In genomic region chr11:28966951-28967350, GRCh38 we compare ENCODE assay signal across 17 cellular contexts.
"Had no signal": no experiment of that assay in that cellular context is flagged by ENCODE, and none has a peak within 500 bp of the region (broad histone marks: within the 10 kb centered on the region; RNA-seq: fewer than 3 reads in every experiment).

No MANE protein-coding gene starts in this region.

- H3K36me3 ChIP-seq: heart right ventricle, left lung, upper lobe of left lung had no signal

- H3K27me3 Mint-ChIP-seq: activated naive CD4-positive, alpha-beta T cell treated with anti-CD3 and anti-CD28 coated beads, Interleukin-2, amount 10 ng/mL, durations not matched to agents 7 days and 5 days; dendritic cell treated with granulocyte-macrophage colony-stimulating factor and Interleukin-4, amounts not matched to agents 40 ng/mL and 50 ng/mL, for 4 days; effector memory CD8-positive, alpha-beta T cell had no signal

- DNase-seq: activated CD4-positive, alpha-beta T cell treated with anti-CD3 and anti-CD28 coated beads, Interleukin-2, amount 50 U/mL, for 1 hour; activated naive CD4-positive, alpha-beta T cell treated with anti-CD3 and anti-CD28 coated beads, Interleukin-2, amount 10 ng/mL, durations not matched to agents 7 days and 5 days; body of pancreas; cerebellar nuclear complex; effector memory CD8-positive, alpha-beta T cell; heart right ventricle; islet precursor cell; left lung; mesenchymal stem cell; psoas muscle; stimulated activated naive CD4-positive, alpha-beta T cell treated with Interleukin-2 at 50 U/mL for 16 hours; T-helper 2 cell; upper lobe of left lung had no signal

- H3K27ac Mint-ChIP-seq: activated naive CD4-positive, alpha-beta T cell treated with anti-CD3 and anti-CD28 coated beads, Interleukin-2, amount 10 ng/mL, durations not matched to agents 7 days and 5 days; activated T-helper 2 cell treated with anti-CD3 and anti-CD28 coated beads, Interferon-gamma antibody, Interleukin-2, Interleukin-4, amounts not matched to agents 10 μg/mL and 5 μg/mL and 100 μg/mL, durations not matched to agents 14 hours and 24 hours and 36 hours; dendritic cell treated with granulocyte-macrophage colony-stimulating factor and Interleukin-4, amounts not matched to agents 40 ng/mL and 50 ng/mL, for 4 days; effector memory CD8-positive, alpha-beta T cell had no signal

- H3K27ac ChIP-seq: body of pancreas, heart right ventricle, left lung, psoas muscle, upper lobe of left lung had no signal

- H3K9me3 Mint-ChIP-seq: effector memory CD8-positive, alpha-beta T cell had no signal

- H3K4me3 ChIP-seq: body of pancreas, heart right ventricle, left lung, psoas muscle, upper lobe of left lung had no signal

- H3K36me3 Mint-ChIP-seq: activated naive CD4-positive, alpha-beta T cell treated with anti-CD3 and anti-CD28 coated beads, Interleukin-2, amount 10 ng/mL, durations not matched to agents 7 days and 5 days had no signal

- H3K4me3 Mint-ChIP-seq: activated naive CD4-positive, alpha-beta T cell treated with anti-CD3 and anti-CD28 coated beads, Interleukin-2, amount 10 ng/mL, durations not matched to agents 7 days and 5 days; dendritic cell treated with granulocyte-macrophage colony-stimulating factor and Interleukin-4, amounts not matched to agents 40 ng/mL and 50 ng/mL, for 4 days; effector memory CD8-positive, alpha-beta T cell had no signal

- H3K4me1 ChIP-seq: body of pancreas, heart right ventricle, left lung, psoas muscle, upper lobe of left lung had no signal

- H3K27me3 ChIP-seq: body of pancreas, heart right ventricle, left lung, upper lobe of left lung had no signal

- ATAC-seq: body of pancreas; effector memory CD8-positive, alpha-beta T cell; heart right ventricle; left lung; psoas muscle; sciatic nerve had no signal

- H3K4me1 Mint-ChIP-seq: activated naive CD4-positive, alpha-beta T cell treated with anti-CD3 and anti-CD28 coated beads, Interleukin-2, amount 10 ng/mL, durations not matched to agents 7 days and 5 days had no signal

- FAIRE-seq: frontal cortex had no signal

- H3K9me3 ChIP-seq: body of pancreas, heart right ventricle, left lung, psoas muscle, upper lobe of left lung had no signal
